Comparison of ENCODE assay signal across 1 cellular context in the genomic region with DNA sequence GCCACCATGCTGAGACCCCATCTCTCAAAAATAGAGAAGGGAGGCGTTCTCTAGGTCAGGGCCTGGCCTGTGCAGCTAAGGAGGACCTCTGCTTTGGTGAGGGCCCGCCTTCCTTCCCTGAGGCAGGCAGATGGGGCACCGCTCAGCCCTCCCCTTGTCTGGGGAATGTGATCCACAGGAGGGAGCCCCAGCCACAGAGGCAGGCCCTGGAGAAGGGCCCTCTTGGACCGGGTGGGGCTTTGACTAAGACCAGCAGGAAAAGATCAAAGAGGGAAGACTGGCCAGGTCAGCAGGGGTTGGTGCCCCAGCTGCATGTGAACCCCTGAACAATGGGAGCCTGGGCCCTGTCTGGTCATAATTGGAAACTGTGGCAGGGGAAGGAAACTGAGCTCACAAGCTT.
TF ChIP-seq lines count a peak whose summit lies in the region.

No MANE protein-coding gene starts in this region.

TF ChIP-seq in HCT116, 20 proteins besides CTCF, POLR2A, EP300 and RAD21:
- no peak for TF ChIP-seq FOSL1 (IDR thresholded peaks at IDR 0.05; ENCODE audit: low read depth)
- TF ChIP-seq, protein P1, sequence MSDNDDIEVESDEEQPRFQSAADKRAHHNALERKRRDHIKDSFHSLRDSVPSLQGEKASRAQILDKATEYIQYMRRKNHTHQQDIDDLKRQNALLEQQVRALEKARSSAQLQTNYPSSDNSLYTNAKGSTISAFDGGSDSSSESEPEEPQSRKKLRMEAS (IDR thresholded peaks at IDR 0.05): no peak
- TF ChIP-seq POLR2AphosphoS5 (IDR thresholded peaks at IDR 0.05; ENCODE audit: low read depth, low read length): no peak
- no peak for TF ChIP-seq SIN3A (IDR thresholded peaks at IDR 0.05; ENCODE audit: low read depth)
- no peak for TF ChIP-seq CBX3 (IDR thresholded peaks at IDR 0.05; ENCODE audit: low read depth)
- TF ChIP-seq ZFX (IDR thresholded peaks at IDR 0.05): no peak
- TF ChIP-seq YY1 (IDR thresholded peaks at IDR 0.05; ENCODE audit: extremely low read depth, insufficient replicate concordance, low read depth, low read length): no peak
- no peak for TF ChIP-seq CEBPB (IDR thresholded peaks at IDR 0.05; ENCODE audit: low read depth)
- no peak for TF ChIP-seq ZNF274 (IDR thresholded peaks at IDR 0.05; ENCODE audit: low read depth, low read length)
